In genomic region chr3:102053375-102053989, GRCh38 we compare ENCODE assay signal across 13 cellular contexts.
A peak's percentile ranks its signal among the peaks of the same experiment; 100 is the strongest.
DNase-seq lines count a peak whose midpoint lies in the region; ATAC-seq, FAIRE-seq and TF ChIP-seq lines count a peak whose summit lies in the region.
"Had no signal": no experiment of that assay in that cellular context is flagged by ENCODE, and none has a peak within 500 bp of the region (broad histone marks: within the 10 kb centered on the region; RNA-seq: fewer than 3 reads in every experiment).

No MANE protein-coding gene starts in this region.

- no peak overlapping the region for H3K27ac Mint-ChIP-seq in activated naive CD4-positive, alpha-beta T cell treated with anti-CD3 and anti-CD28 coated beads, Interleukin-2, amount 50 U/mL, for 72 hours
- H3K27ac Mint-ChIP-seq in activated naive CD4-positive, alpha-beta T cell treated with anti-CD3 and anti-CD28 coated beads, Interleukin-2, amount 10 ng/mL, durations not matched to agents 7 days and 5 days, result no peak overlapping the region
- H3K27ac Mint-ChIP-seq: nephron progenitor cell had no signal

- dilution Hi-C loops in endothelial cell of umbilical vein (cut with MboI; ENCODE audit: extremely low pct_ligation_motif_present, low sequenced_read_pairs), result no loop called here

- no peak for TF ChIP-seq POLR2A in endothelial cell of umbilical vein (IDR thresholded peaks at IDR 0.05; ENCODE audit: low read depth, low read length)
- no peak for TF ChIP-seq POLR2A in Peyer's patch (IDR thresholded peaks at IDR 0.05)

- no peaks in the 10 kb centered on the region for H3K27me3 ChIP-seq in endothelial cell of umbilical vein (ENCODE audit: control insufficient read depth in 2 of 2, insufficient read depth in 2 of 2, low read length in 2 of 2)
- no peaks in the 10 kb centered on the region for H3K27me3 ChIP-seq in lower lobe of right lung (ENCODE audit: low read depth)
- no peaks in the 10 kb centered on the region for H3K27me3 ChIP-seq in Peyer's patch
- H3K27me3 ChIP-seq: hepatocyte had no signal

- H3K27ac ChIP-seq in endothelial cell of umbilical vein (ENCODE audit: insufficient read depth, low read depth, low read length), result no peak overlapping the region
- no peak overlapping the region for H3K27ac ChIP-seq in lower lobe of right lung
- H3K27ac ChIP-seq in Peyer's patch, result no peak overlapping the region
- H3K27ac ChIP-seq: C4-2B, hepatocyte had no signal

- no peak for TF ChIP-seq CTCF in endothelial cell of umbilical vein (IDR thresholded peaks at IDR 0.05; ENCODE audit: extremely low read depth in 1 of 2, insufficient read depth in 1 of 2, low read depth in 1 of 2, low read length in 2 of 2)
- TF ChIP-seq CTCF in lower lobe of right lung (IDR thresholded peaks at IDR 0.05), result no peak
- no peak for TF ChIP-seq CTCF in Peyer's patch (IDR thresholded peaks at IDR 0.05)

- H3K36me3 Mint-ChIP-seq in activated naive CD4-positive, alpha-beta T cell treated with anti-CD3 and anti-CD28 coated beads, Interleukin-2, amount 50 U/mL, for 72 hours, result peaks cover 24 to 47% of the 10 kb centered on the region in 2 donors
- peaks cover 29% of the 10 kb centered on the region for H3K36me3 Mint-ChIP-seq in activated naive CD4-positive, alpha-beta T cell treated with anti-CD3 and anti-CD28 coated beads, Interleukin-2, amount 10 ng/mL, durations not matched to agents 7 days and 5 days

- H3K4me1 ChIP-seq in endothelial cell of umbilical vein (ENCODE audit: control insufficient read depth, extremely low read depth, insufficient read depth, low read length), result peaks cover 6% of the 10 kb centered on the region
- H3K4me1 ChIP-seq in lower lobe of right lung, result no peaks in the 10 kb centered on the region
- peaks cover 0 to 3% (median 0%) of the 10 kb centered on the region in 4 donors for H3K4me1 ChIP-seq in Peyer's patch

- H3K79me2 ChIP-seq in endothelial cell of umbilical vein (ENCODE audit: control insufficient read depth, insufficient read depth, low read length), result no peaks in the 10 kb centered on the region
- H3K79me2 ChIP-seq: hepatocyte had no signal

- H3K36me3 ChIP-seq in endothelial cell of umbilical vein (ENCODE audit: control insufficient read depth in 2 of 2, extremely low read depth in 1 of 2, insufficient read depth in 2 of 2, low read length in 2 of 2) (no peaks in the 10 kb centered on the region), lower lobe of right lung (no peaks in the 10 kb centered on the region), Peyer's patch (no peaks in the 10 kb centered on the region)

- no peaks in the 10 kb centered on the region for H4K20me1 ChIP-seq in endothelial cell of umbilical vein (replicated peaks; ENCODE audit: control insufficient read depth, extremely low read depth, insufficient read depth, low read length)

- intact Hi-C loops in endothelial cell of umbilical vein (cut with micrococcal nuclease), result no loop called here
- intact Hi-C loops in lower lobe of right lung (cut with DNase I), result no loop called here

- H3K4me1 Mint-ChIP-seq in activated naive CD4-positive, alpha-beta T cell treated with anti-CD3 and anti-CD28 coated beads, Interleukin-2, amount 10 ng/mL, durations not matched to agents 7 days and 5 days, result peaks cover 20% of the 10 kb centered on the region
- H3K4me1 Mint-ChIP-seq: nephron progenitor cell had no signal

- no peak overlapping the region for H3K4me3 ChIP-seq in endothelial cell of umbilical vein (replicated peaks in 1 of 3; ENCODE audit: insufficient read depth in 1 of 3, low read depth in 1 of 3, low read length in 3 of 3)
- H3K4me3 ChIP-seq in lower lobe of right lung, result no peak overlapping the region
- H3K4me3 ChIP-seq in Peyer's patch, result no peak overlapping the region
- H3K4me3 ChIP-seq: hepatocyte had no signal

- POLR2A ChIA-PET in endothelial cell of umbilical vein (lab: Charles Lee), result no interaction called here

- no peak overlapping the region for H3K4me3 Mint-ChIP-seq in activated naive CD4-positive, alpha-beta T cell treated with anti-CD3 and anti-CD28 coated beads, Interleukin-2, amount 10 ng/mL, durations not matched to agents 7 days and 5 days
- H3K4me3 Mint-ChIP-seq: nephron progenitor cell had no signal

- CTCF ChIA-PET in activated naive CD4-positive, alpha-beta T cell treated with anti-CD3 and anti-CD28 coated beads, Interleukin-2, amount 10 ng/mL, durations not matched to agents 7 days and 5 days (lab: Charles Lee), result no interaction called here
- CTCF ChIA-PET in endothelial cell of umbilical vein (lab: Charles Lee), result no interaction called here

- no peaks in the 10 kb centered on the region for H3K9me1 ChIP-seq in endothelial cell of umbilical vein (replicated peaks; ENCODE audit: control insufficient read depth, extremely low read depth, insufficient read depth, low read length)

- H2AFZ ChIP-seq in endothelial cell of umbilical vein (ENCODE audit: low read depth, low read length), result peak overlapping the region; percentile 7
- H2AFZ ChIP-seq: hepatocyte had no signal

- ATAC-seq in activated naive CD4-positive, alpha-beta T cell treated with anti-CD3 and anti-CD28 coated beads, Interleukin-2, amount 50 U/mL, for 72 hours, result peak; percentile 85 to 96
- ATAC-seq in lower lobe of right lung, result no peak

- peak; percentile 78 for FAIRE-seq in endothelial cell of umbilical vein (lab: Jason Lieb, UNC)

- H3K9me3 ChIP-seq in endothelial cell of umbilical vein (replicated peaks; ENCODE audit: control insufficient read depth, insufficient read depth, low read length) (no peaks in the 10 kb centered on the region), lower lobe of right lung (peaks cover 8% of the 10 kb centered on the region), Peyer's patch (no peaks in the 10 kb centered on the region)

- H3K4me2 ChIP-seq in endothelial cell of umbilical vein (ENCODE audit: insufficient read depth, low read length), result no peak overlapping the region
- H3K4me2 ChIP-seq: hepatocyte had no signal

- no peak for DNase-seq in activated naive CD4-positive, alpha-beta T cell treated with anti-CD3 and anti-CD28 coated beads, Interleukin-2, amount 50 U/mL, for 72 hours (ENCODE audit: low spot score in 2 of 2)
- DNase-seq in activated naive CD4-positive, alpha-beta T cell treated with anti-CD3 and anti-CD28 coated beads, Interleukin-2, amount 10 ng/mL, durations not matched to agents 7 days and 5 days, result no peak
- DNase-seq in HPDE6-E6E7 (ENCODE audit: extremely low spot score), result peak; percentile 70
- peak; percentile 63 for DNase-seq in endothelial cell of umbilical vein (ENCODE audit: low read depth, low spot score)
- peak; percentile 36 for DNase-seq in stromal cell of bone marrow (ENCODE audit: low read depth)
- DNase-seq in lower lobe of right lung, result no peak
- DNase-seq in Peyer's patch, result no peak
- DNase-seq in nucleus accumbens (lab: John Stamatoyannopoulos, UW), result no peak
- DNase-seq: NCI-H1694 treated with DMSO at 0.1 percent for 48 hours, nephron progenitor cell, T-helper 9 cell had no signal

- H3K27me3 Mint-ChIP-seq in activated naive CD4-positive, alpha-beta T cell treated with anti-CD3 and anti-CD28 coated beads, Interleukin-2, amount 10 ng/mL, durations not matched to agents 7 days and 5 days, result no peaks in the 10 kb centered on the region

- H3K9me3 Mint-ChIP-seq in activated naive CD4-positive, alpha-beta T cell treated with anti-CD3 and anti-CD28 coated beads, Interleukin-2, amount 50 U/mL, for 72 hours, result peaks cover 22 to 34% of the 10 kb centered on the region in 2 donors
- peaks cover 29% of the 10 kb centered on the region for H3K9me3 Mint-ChIP-seq in activated naive CD4-positive, alpha-beta T cell treated with anti-CD3 and anti-CD28 coated beads, Interleukin-2, amount 10 ng/mL, durations not matched to agents 7 days and 5 days

- H3K9ac ChIP-seq in endothelial cell of umbilical vein (replicated peaks; ENCODE audit: extremely low read depth, insufficient read depth, low read length), result no peak overlapping the region

- no TSS peak for BruUV-seq in endothelial cell of umbilical vein (replicated peaks; lab: Mats Ljungman, UMichigan)

TF ChIP-seq in endothelial cell of umbilical vein, 7 proteins besides CTCF, POLR2A, EP300 and RAD21:
- TF ChIP-seq MYC (IDR thresholded peaks at IDR 0.05; ENCODE audit: low read depth, low read length), result no peak
- TF ChIP-seq, protein P1, sequence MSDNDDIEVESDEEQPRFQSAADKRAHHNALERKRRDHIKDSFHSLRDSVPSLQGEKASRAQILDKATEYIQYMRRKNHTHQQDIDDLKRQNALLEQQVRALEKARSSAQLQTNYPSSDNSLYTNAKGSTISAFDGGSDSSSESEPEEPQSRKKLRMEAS (IDR thresholded peaks at IDR 0.05; ENCODE audit: insufficient read depth, insufficient read length), result no peak
- TF ChIP-seq JUN (IDR thresholded peaks at IDR 0.05; ENCODE audit: borderline replicate concordance, insufficient read depth, insufficient read length, low read depth), result no peak
- TF ChIP-seq FOS (IDR thresholded peaks at IDR 0.05; ENCODE audit: borderline replicate concordance, insufficient read depth, low read length), result peak; percentile 54
- TF ChIP-seq EZH2 (IDR thresholded peaks at IDR 0.05; ENCODE audit: borderline replicate concordance, low read depth, low read length, severe bottlenecking), result no peak
- no peak for TF ChIP-seq POLR2AphosphoS5 (IDR thresholded peaks at IDR 0.05; ENCODE audit: insufficient read depth, low read depth, low read length)
- TF ChIP-seq GATA2 (IDR thresholded peaks at IDR 0.05; ENCODE audit: insufficient read depth, insufficient read length, low read depth, low read length), result no peak

Comparison
In these comparisons a context has a peak if more than half of its experiments do, and no peak if none do; other contexts are left out.
1. ATAC-seq: peak in activated naive CD4-positive, alpha-beta T cell treated with anti-CD3 and anti-CD28 coated beads, Interleukin-2, amount 50 U/mL, for 72 hours (2 of 2); none in lower lobe of right lung (0 of 2).
2. DNase-seq: peak in HPDE6-E6E7 (single experiment), endothelial cell of umbilical vein (single experiment) and stromal cell of bone marrow (single experiment); none in activated naive CD4-positive, alpha-beta T cell treated with anti-CD3 and anti-CD28 coated beads, Interleukin-2, amount 50 U/mL, for 72 hours (0 of 2), activated naive CD4-positive, alpha-beta T cell treated with anti-CD3 and anti-CD28 coated beads, Interleukin-2, amount 10 ng/mL, durations not matched to agents 7 days and 5 days (single experiment), lower lobe of right lung (single experiment), Peyer's patch (0 of 3) and nucleus accumbens (0 of 56).